ENCODE assay signal across 17 cellular contexts in genomic region chr9:129604766-129605163, GRCh38. TPM values are rescaled to one million over a fixed set of nuclear protein-coding genes. Genes with fewer than 3 reads are reported as not detected.
DNase-seq lines count a peak whose midpoint lies in the region; ATAC-seq and TF ChIP-seq lines count a peak whose summit lies in the region.
"Had no signal": no experiment of that assay in that cellular context is flagged by ENCODE, and none has a peak within 500 bp of the region (broad histone marks: within the 10 kb centered on the region; RNA-seq: fewer than 3 reads in every experiment).

No MANE protein-coding gene starts in this region.

- POLR2A ChIA-PET in activated CD8-positive, alpha-beta T cell treated with anti-CD3 and anti-CD28 coated beads, Interleukin-2, amount 10 ng/mL, durations not matched to agents 7 days and 5 days (lab: Charles Lee) = no interaction called here
- POLR2A ChIA-PET in activated CD8-positive, alpha-beta T cell treated with anti-CD3 and anti-CD28 coated beads for 36 hours (lab: Charles Lee) = interaction anchor here (1.2 kb wide), 1 partner anchor 108 kb away, joined by 3 read pairs; no protein-coding TSS in a partner anchor

- no peaks in the 10 kb centered on the region for H3K9me3 ChIP-seq in right cardiac atrium (ENCODE audit: control insufficient read depth, low read length)
- H3K9me3 ChIP-seq: SK-N-SH had no signal

- H3K9me3 Mint-ChIP-seq in activated CD8-positive, alpha-beta T cell treated with anti-CD3 and anti-CD28 coated beads, Interleukin-2, amount 10 ng/mL, durations not matched to agents 7 days and 5 days (ENCODE audit: insufficient read depth) = no peaks in the 10 kb centered on the region
- no peaks in the 10 kb centered on the region for H3K9me3 Mint-ChIP-seq in activated CD8-positive, alpha-beta T cell treated with anti-CD3 and anti-CD28 coated beads for 36 hours
- no peaks in the 10 kb centered on the region for H3K9me3 Mint-ChIP-seq in activated T-helper 17 cell treated with anti-CD3 and anti-CD28 coated beads, Interleukin-2, amount 50 U/mL, for 72 hours
- H3K9me3 Mint-ChIP-seq in neural crest cell = no peaks in the 10 kb centered on the region
- H3K9me3 Mint-ChIP-seq: activated B cell treated with CpG ODN at 0.5 μM for 24 hours; activated T-cell treated with anti-CD3 and anti-CD28 coated beads, Interleukin-2, amount 50 U/mL, for 24 hours; stimulated activated naive B cell treated with anti-CD40 and anti-IgM and Interleukin-4, amounts not matched to agents 10 μg/mL and 1 μg/mL and 100 μg/mL, for 72 hours had no signal

- H3K27me3 Mint-ChIP-seq in activated CD8-positive, alpha-beta T cell treated with anti-CD3 and anti-CD28 coated beads, Interleukin-2, amount 10 ng/mL, durations not matched to agents 7 days and 5 days (ENCODE audit: low read depth) = peaks cover 3% of the 10 kb centered on the region
- H3K27me3 Mint-ChIP-seq in activated CD8-positive, alpha-beta T cell treated with anti-CD3 and anti-CD28 coated beads for 36 hours = no peaks in the 10 kb centered on the region
- no peaks in the 10 kb centered on the region for H3K27me3 Mint-ChIP-seq in activated T-helper 17 cell treated with anti-CD3 and anti-CD28 coated beads, Interleukin-2, amount 50 U/mL, for 72 hours
- peaks cover 1% of the 10 kb centered on the region for H3K27me3 Mint-ChIP-seq in neural crest cell (ENCODE audit: low read depth)
- H3K27me3 Mint-ChIP-seq: activated T-cell treated with anti-CD3 and anti-CD28 coated beads, Interleukin-2, amount 50 U/mL, for 24 hours had no signal

- CTCF ChIA-PET in activated CD8-positive, alpha-beta T cell treated with anti-CD3 and anti-CD28 coated beads, Interleukin-2, amount 10 ng/mL, durations not matched to agents 7 days and 5 days (lab: Charles Lee) = interaction anchor here (1.1 to 6.0 kb wide), 5 partner anchors 12 to 466 kb away, joined by 3 to 39 read pairs (median 7); partner anchors contain the start of gene NTMT1
- CTCF ChIA-PET in activated CD8-positive, alpha-beta T cell treated with anti-CD3 and anti-CD28 coated beads for 36 hours (lab: Charles Lee) = interaction anchor here (0.6 to 4.1 kb wide), 6 partner anchors 19 to 479 kb away, joined by 3 to 31 read pairs (median 3); no protein-coding TSS in a partner anchor

- peak overlapping the region; percentile 3 for H3K27ac Mint-ChIP-seq in activated CD8-positive, alpha-beta T cell treated with anti-CD3 and anti-CD28 coated beads, Interleukin-2, amount 10 ng/mL, durations not matched to agents 7 days and 5 days
- H3K27ac Mint-ChIP-seq in activated CD8-positive, alpha-beta T cell treated with anti-CD3 and anti-CD28 coated beads for 36 hours = no peak overlapping the region
- H3K27ac Mint-ChIP-seq in activated T-helper 17 cell treated with anti-CD3 and anti-CD28 coated beads, Interleukin-2, amount 50 U/mL, for 72 hours = peak overlapping the region; percentile 56
- H3K27ac Mint-ChIP-seq in neural crest cell (ENCODE audit: unreplicated experiment) = peak overlapping the region; percentile 80
- H3K27ac Mint-ChIP-seq: activated B cell treated with CpG ODN at 0.5 μM for 24 hours; activated T-cell treated with anti-CD3 and anti-CD28 coated beads, Interleukin-2, amount 50 U/mL, for 24 hours; stimulated activated naive B cell treated with anti-CD40 and anti-IgM and Interleukin-4, amounts not matched to agents 10 μg/mL and 1 μg/mL and 100 μg/mL, for 72 hours had no signal

- no peak overlapping the region for H3K27ac ChIP-seq in right cardiac atrium (ENCODE audit: low read length)

- H3K27me3 ChIP-seq in right cardiac atrium (ENCODE audit: control insufficient read depth, insufficient read depth) = no peaks in the 10 kb centered on the region

- intact Hi-C loops in activated CD8-positive, alpha-beta T cell treated with anti-CD3 and anti-CD28 coated beads for 36 hours (cut with micrococcal nuclease) = loop anchor here (10.0 kb wide), 2 partner anchors 120 to 280 kb away; no protein-coding TSS in a partner anchor
- intact Hi-C loops in right cardiac atrium (cut with DNase I) = loop anchor here (5.0 to 10.0 kb wide), 3 partner anchors 107 to 250 kb away; no protein-coding TSS in a partner anchor

- ATAC-seq in activated CD8-positive, alpha-beta T cell treated with anti-CD3 and anti-CD28 coated beads, Interleukin-2, amount 10 ng/mL, durations not matched to agents 7 days and 5 days = no peak
- ATAC-seq in activated CD8-positive, alpha-beta T cell treated with anti-CD3 and anti-CD28 coated beads for 36 hours = no peak
- no peak for ATAC-seq in activated T-helper 17 cell treated with anti-CD3 and anti-CD28 coated beads, Interleukin-2, amount 50 U/mL, for 72 hours (replicated peaks)
- ATAC-seq in right cardiac atrium = no peak
- ATAC-seq: stimulated activated naive B cell treated with anti-CD40 and anti-IgM and Interleukin-4, amounts not matched to agents 10 μg/mL and 1 μg/mL and 100 μg/mL, for 72 hours had no signal

- H3K4me3 ChIP-seq in right cardiac atrium (ENCODE audit: low read length) = no peak overlapping the region

- H3K36me3 Mint-ChIP-seq in activated CD8-positive, alpha-beta T cell treated with anti-CD3 and anti-CD28 coated beads, Interleukin-2, amount 10 ng/mL, durations not matched to agents 7 days and 5 days (ENCODE audit: low read depth) = no peaks in the 10 kb centered on the region
- H3K36me3 Mint-ChIP-seq in activated CD8-positive, alpha-beta T cell treated with anti-CD3 and anti-CD28 coated beads for 36 hours (ENCODE audit: low read depth) = no peaks in the 10 kb centered on the region
- H3K36me3 Mint-ChIP-seq in activated T-helper 17 cell treated with anti-CD3 and anti-CD28 coated beads, Interleukin-2, amount 50 U/mL, for 72 hours (ENCODE audit: low read depth) = no peaks in the 10 kb centered on the region
- H3K36me3 Mint-ChIP-seq in neural crest cell (ENCODE audit: low read depth) = no peaks in the 10 kb centered on the region
- H3K36me3 Mint-ChIP-seq: stimulated activated naive B cell treated with anti-CD40 and anti-IgM and Interleukin-4, amounts not matched to agents 10 μg/mL and 1 μg/mL and 100 μg/mL, for 72 hours had no signal

- peaks cover 3% of the 10 kb centered on the region for H3K4me1 ChIP-seq in right cardiac atrium (ENCODE audit: control insufficient read depth, insufficient read depth, low read length)

- peaks cover 66% of the 10 kb centered on the region for H3K4me1 Mint-ChIP-seq in activated CD8-positive, alpha-beta T cell treated with anti-CD3 and anti-CD28 coated beads, Interleukin-2, amount 10 ng/mL, durations not matched to agents 7 days and 5 days (ENCODE audit: low read depth)
- peaks cover 35% of the 10 kb centered on the region for H3K4me1 Mint-ChIP-seq in activated CD8-positive, alpha-beta T cell treated with anti-CD3 and anti-CD28 coated beads for 36 hours (ENCODE audit: low read depth)
- peaks cover 11% of the 10 kb centered on the region for H3K4me1 Mint-ChIP-seq in activated T-helper 17 cell treated with anti-CD3 and anti-CD28 coated beads, Interleukin-2, amount 50 U/mL, for 72 hours
- H3K4me1 Mint-ChIP-seq in neural crest cell = peaks cover 41% of the 10 kb centered on the region

- DNase-seq in activated CD8-positive, alpha-beta T cell treated with anti-CD3 and anti-CD28 coated beads, Interleukin-2, amount 10 ng/mL, durations not matched to agents 7 days and 5 days = no peak
- DNase-seq in activated CD8-positive, alpha-beta T cell treated with anti-CD3 and anti-CD28 coated beads for 36 hours = no peak
- DNase-seq in HT-29 (ENCODE audit: low spot score) (peak; percentile 51), neural crest cell (ENCODE audit: low read depth, low spot score) (no peak), putamen (ENCODE audit: low spot score) (no peak), right cardiac atrium (no peak), NCI-H187 treated with DMSO at 0.1 percent for 48 hours (lab: John Stamatoyannopoulos, UW) (no peak)
- DNase-seq: activated B cell treated with CpG ODN at 0.5 μM for 24 hours; activated T-cell treated with anti-CD3 and anti-CD28 coated beads, Interleukin-2, amount 50 U/mL, for 24 hours; amniotic stem cell; NCI-H2227 treated with DMSO at 0.1 percent for 48 hours; nucleus accumbens; SK-N-SH; stimulated activated naive B cell treated with anti-CD40 and anti-IgM and Interleukin-4, amounts not matched to agents 10 μg/mL and 1 μg/mL and 100 μg/mL, for 72 hours had no signal

- no peak overlapping the region for H3K4me3 Mint-ChIP-seq in activated CD8-positive, alpha-beta T cell treated with anti-CD3 and anti-CD28 coated beads, Interleukin-2, amount 10 ng/mL, durations not matched to agents 7 days and 5 days
- no peak overlapping the region for H3K4me3 Mint-ChIP-seq in activated CD8-positive, alpha-beta T cell treated with anti-CD3 and anti-CD28 coated beads for 36 hours
- no peak overlapping the region for H3K4me3 Mint-ChIP-seq in activated T-helper 17 cell treated with anti-CD3 and anti-CD28 coated beads, Interleukin-2, amount 50 U/mL, for 72 hours
- H3K4me3 Mint-ChIP-seq in neural crest cell = peak overlapping the region; percentile 23
- H3K4me3 Mint-ChIP-seq: activated B cell treated with CpG ODN at 0.5 μM for 24 hours; activated T-cell treated with anti-CD3 and anti-CD28 coated beads, Interleukin-2, amount 50 U/mL, for 24 hours; stimulated activated naive B cell treated with anti-CD40 and anti-IgM and Interleukin-4, amounts not matched to agents 10 μg/mL and 1 μg/mL and 100 μg/mL, for 72 hours had no signal

- TF ChIP-seq CTCF in activated CD8-positive, alpha-beta T cell treated with anti-CD3 and anti-CD28 coated beads for 36 hours (IDR thresholded peaks at IDR 0.05) = no peak
- no peak for TF ChIP-seq CTCF in neural crest cell (conservative IDR thresholded peaks at IDR 0.05)

- WGBS in right cardiac atrium = 73% methylated on average over 8 of the region's 8 CpGs

RNA-seq across cellular contexts. Expression of gene C9orf50, which starts 16.1 kb away (rescaled TPM):
- not detected for total RNA-seq in activated CD8-positive, alpha-beta T cell treated with anti-CD3 and anti-CD28 coated beads, Interleukin-2, amount 10 ng/mL, durations not matched to agents 7 days and 5 days
- not detected for total RNA-seq in activated CD8-positive, alpha-beta T cell treated with anti-CD3 and anti-CD28 coated beads for 36 hours
- total RNA-seq in HT-29 (2014; rRNA removed; shearing (Covaris generic)) = not detected in 2 replicates
- total RNA-seq in activated T-helper 17 cell treated with anti-CD3 and anti-CD28 coated beads, Interleukin-2, amount 50 U/mL, for 72 hours = not detected
- total RNA-seq in neural crest cell (0.26 and 0.27 TPM in 2 replicates), right cardiac atrium (under 1 TPM in 1 of 4 donors, not detected in 3; 0.20 TPM)
- polyA plus RNA-seq in right cardiac atrium = not detected
- total RNA-seq: activated B cell treated with CpG ODN at 0.5 μM for 24 hours, frontal cortex, skeletal muscle tissue had no signal

RNA-seq across cellular contexts. Expression of gene NTMT1, which starts 21.2 kb away (rescaled TPM):
- total RNA-seq in activated CD8-positive, alpha-beta T cell treated with anti-CD3 and anti-CD28 coated beads, Interleukin-2, amount 10 ng/mL, durations not matched to agents 7 days and 5 days = 10 to 100 TPM; 36.2 to 39.2 TPM
- total RNA-seq in activated CD8-positive, alpha-beta T cell treated with anti-CD3 and anti-CD28 coated beads for 36 hours = 10 to 100 TPM; 69.5 to 74.4 TPM
- total RNA-seq in HT-29 (2014; rRNA removed; shearing (Covaris generic)) = 68.7 and 83.8 TPM in 2 replicates
- total RNA-seq in activated T-helper 17 cell treated with anti-CD3 and anti-CD28 coated beads, Interleukin-2, amount 50 U/mL, for 72 hours = 10 to 100 TPM; 27.2 to 61.1 TPM
- total RNA-seq in neural crest cell = 50.9 and 51.8 TPM in 2 replicates
- total RNA-seq in right cardiac atrium = 10 to 100 TPM; 45.0 to 55.2 (median 48.6) TPM
- 78.1 TPM for polyA plus RNA-seq in right cardiac atrium

RNA-seq across cellular contexts. Expression of gene ASB6, which starts 37.2 kb away (rescaled TPM):
- 10 to 100 TPM; 25.4 to 27.7 TPM for total RNA-seq in activated CD8-positive, alpha-beta T cell treated with anti-CD3 and anti-CD28 coated beads, Interleukin-2, amount 10 ng/mL, durations not matched to agents 7 days and 5 days
- 10 to 100 TPM; 16.6 TPM for total RNA-seq in activated CD8-positive, alpha-beta T cell treated with anti-CD3 and anti-CD28 coated beads for 36 hours
- total RNA-seq in HT-29 (2014; rRNA removed; shearing (Covaris generic)) = 25.5 and 25.9 TPM in 2 replicates
- 10 to 100 TPM; 12.3 to 26.4 TPM for total RNA-seq in activated T-helper 17 cell treated with anti-CD3 and anti-CD28 coated beads, Interleukin-2, amount 50 U/mL, for 72 hours
- total RNA-seq in neural crest cell (20.9 and 21.9 TPM in 2 replicates), right cardiac atrium (10 to 100 TPM in 3 of 4 donors, 1 to 10 TPM in 1; 9.1 to 10.7 (median 10.2) TPM)
- 9.8 TPM for polyA plus RNA-seq in right cardiac atrium
